In the genomic region with DNA sequence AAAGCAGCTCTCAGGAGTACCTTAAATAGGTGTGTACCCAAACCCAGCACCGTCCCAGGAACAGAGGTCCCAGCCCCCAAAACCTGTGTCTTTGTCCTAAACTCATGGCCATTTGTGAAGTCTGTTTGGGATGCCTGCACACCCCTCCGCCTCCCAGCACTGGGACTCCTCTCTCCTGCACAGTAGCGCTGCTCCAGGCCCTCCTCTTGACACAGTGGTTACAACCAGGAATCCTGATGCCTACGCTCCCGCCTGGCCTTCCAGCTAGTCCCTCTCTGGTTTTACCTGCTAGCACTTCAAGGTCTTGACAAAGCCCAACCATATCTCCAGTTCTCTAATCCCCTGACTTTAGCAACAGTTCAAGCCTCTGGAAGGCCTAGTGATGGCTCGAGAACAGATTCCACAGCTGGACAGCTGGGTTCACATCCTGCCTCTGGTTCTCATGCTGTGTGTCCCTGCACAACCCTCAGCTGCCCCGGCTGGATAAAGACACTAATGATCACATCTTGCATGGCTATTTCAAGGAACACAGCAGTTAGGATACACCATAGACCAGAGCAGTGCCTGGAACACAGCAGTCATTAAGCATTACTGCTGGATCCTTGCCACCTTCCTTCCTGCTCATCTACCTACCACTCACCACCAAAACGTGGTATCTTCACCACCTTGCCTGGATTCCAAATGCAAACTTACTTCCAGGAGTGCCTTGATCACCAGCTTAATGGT, we compare ENCODE assay signal across 1 cellular context.
TF ChIP-seq lines count a peak whose summit lies in the region.

No MANE protein-coding gene starts in this region.

TF ChIP-seq in endothelial cell of umbilical vein, 7 proteins besides CTCF, POLR2A, EP300 and RAD21:
- TF ChIP-seq JUN (IDR thresholded peaks at IDR 0.05; ENCODE audit: borderline replicate concordance, insufficient read depth, insufficient read length, low read depth) (no peak), GATA2 (IDR thresholded peaks at IDR 0.05; ENCODE audit: insufficient read depth, insufficient read length, low read depth, low read length) (no peak)
